Comparison of ENCODE assay signal across 16 cellular contexts in the genomic region with DNA sequence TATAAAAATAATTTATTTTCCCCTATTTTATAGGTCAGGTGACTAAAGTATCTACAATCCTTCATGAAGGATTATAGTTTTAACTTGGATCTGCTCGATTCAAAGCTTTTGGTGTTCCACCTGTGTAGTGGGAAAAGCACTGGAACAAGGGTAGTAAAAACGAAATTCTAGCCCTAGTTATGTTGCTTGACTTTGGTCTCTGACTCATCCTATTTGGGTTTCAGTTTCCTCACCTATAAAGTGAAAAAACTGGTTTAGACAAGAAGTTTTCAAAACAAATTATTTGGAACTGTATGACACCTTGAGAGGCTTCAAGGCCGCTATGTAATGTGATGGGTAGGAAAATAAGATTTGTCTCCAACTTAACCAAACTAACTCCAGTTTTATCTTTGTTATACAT.
A peak's percentile ranks its signal among the peaks of the same experiment; 100 is the strongest.
DNase-seq lines count a peak whose midpoint lies in the region; ATAC-seq and TF ChIP-seq lines count a peak whose summit lies in the region.
"Had no signal": no experiment of that assay in that cellular context is flagged by ENCODE, and none has a peak within 500 bp of the region (broad histone marks: within the 10 kb centered on the region; RNA-seq: fewer than 3 reads in every experiment).

No MANE protein-coding gene starts in this region.

- H3K36me3 Mint-ChIP-seq in progenitor cell of endocrine pancreas (ENCODE audit: insufficient read depth): no peaks in the 10 kb centered on the region
- H3K36me3 Mint-ChIP-seq: CD4-positive, CD25-positive, alpha-beta regulatory T cell had no signal

- peaks cover 6% of the 10 kb centered on the region for H3K4me1 Mint-ChIP-seq in progenitor cell of endocrine pancreas (ENCODE audit: low read depth)

- H3K4me3 Mint-ChIP-seq in progenitor cell of endocrine pancreas (ENCODE audit: low read depth): no peak overlapping the region
- H3K4me3 Mint-ChIP-seq: CD4-positive, CD25-positive, alpha-beta regulatory T cell had no signal

- H3K9me3 ChIP-seq in OCI-LY3 (ENCODE audit: insufficient read depth, low read length): no peaks in the 10 kb centered on the region

- H3K27ac Mint-ChIP-seq in progenitor cell of endocrine pancreas: no peak overlapping the region
- H3K27ac Mint-ChIP-seq: CD4-positive, CD25-positive, alpha-beta regulatory T cell had no signal

- H3K9ac ChIP-seq in OCI-LY3 (ENCODE audit: low read length): no peak overlapping the region
- H3K9ac ChIP-seq: GM23248 had no signal

- no peak overlapping the region for H2AFZ ChIP-seq in OCI-LY3 (ENCODE audit: low read depth, low read length)
- H2AFZ ChIP-seq: GM23248, PC-9 had no signal

- TF ChIP-seq CTCF in OCI-LY3 (IDR thresholded peaks at IDR 0.05; ENCODE audit: low read depth, low read length) (no peak), progenitor cell of endocrine pancreas (IDR thresholded peaks at IDR 0.05; ENCODE audit: unreplicated experiment) (no peak)

- no peaks in the 10 kb centered on the region for H3K27me3 ChIP-seq in OCI-LY3 (ENCODE audit: low read depth, low read length)

- ATAC-seq in GM18508 (IDR thresholded peaks at IDR 0.05; ENCODE audit: insufficient read depth, unreplicated experiment) (peak; percentile 48), GM19023 (IDR thresholded peaks at IDR 0.05; ENCODE audit: unreplicated experiment) (peak; percentile 56), HG03159 (IDR thresholded peaks at IDR 0.05; ENCODE audit: unreplicated experiment) (peak; percentile 52), HG03097 (IDR thresholded peaks at IDR 0.05; ENCODE audit: low FRiP score, unreplicated experiment) (no peak)
- ATAC-seq: HepG2 had no signal

- H3K27me3 Mint-ChIP-seq in progenitor cell of endocrine pancreas: no peaks in the 10 kb centered on the region
- H3K27me3 Mint-ChIP-seq: CD4-positive, CD25-positive, alpha-beta regulatory T cell had no signal

- H3K36me3 ChIP-seq in OCI-LY3 (replicated peaks; ENCODE audit: low read depth, low read length): no peaks in the 10 kb centered on the region

- H3K27ac ChIP-seq in OCI-LY3 (ENCODE audit: low read length): no peak overlapping the region
- H3K27ac ChIP-seq: GM23248, PC-9 had no signal

- peaks cover 34% of the 10 kb centered on the region for H3K4me1 ChIP-seq in OCI-LY3 (ENCODE audit: low read length)

- no peaks in the 10 kb centered on the region for H4K20me1 ChIP-seq in OCI-LY3 (ENCODE audit: insufficient read depth, low read length)

- H3K4me2 ChIP-seq in OCI-LY3 (ENCODE audit: low read length): peak overlapping the region; percentile 22; the same call in 1 of the 2 replicates
- H3K4me2 ChIP-seq: PC-9 had no signal

- no peaks in the 10 kb centered on the region for H3K9me3 Mint-ChIP-seq in progenitor cell of endocrine pancreas (ENCODE audit: low read depth)

- H3K4me3 ChIP-seq in OCI-LY3 (ENCODE audit: low read length): no peak overlapping the region
- H3K4me3 ChIP-seq: GM23248, PC-9 had no signal

- DNase-seq in progenitor cell of endocrine pancreas (ENCODE audit: low spot score, unreplicated experiment): no peak
- DNase-seq in NCI-H1930 (lab: John Stamatoyannopoulos, UW): no peak
- no peak for DNase-seq in COLO829 (ENCODE audit: low spot score)
- DNase-seq: CD4-positive, CD25-positive, alpha-beta regulatory T cell; GM23248; NCI-H1105 treated with DMSO at 0.1 percent for 48 hours; NCI-H187 treated with DMSO at 0.1 percent for 48 hours; NCI-H524; PC-9; T-helper 9 cell had no signal

- no peaks in the 10 kb centered on the region for H3K79me2 ChIP-seq in OCI-LY3 (ENCODE audit: low read length)
